Comparison of ENCODE assay signal across 21 cellular contexts in genomic region chr2:237571551-237571950, GRCh38. TPM values are rescaled to one million over a fixed set of nuclear protein-coding genes. Genes with fewer than 3 reads are reported as not detected.
DNase-seq lines count a peak whose midpoint lies in the region; ATAC-seq, FAIRE-seq and TF ChIP-seq lines count a peak whose summit lies in the region.
"Had no signal": no experiment of that assay in that cellular context is flagged by ENCODE, and none has a peak within 500 bp of the region (broad histone marks: within the 10 kb centered on the region; RNA-seq: fewer than 3 reads in every experiment).

No MANE protein-coding gene starts in this region.

- H3K9me3 Mint-ChIP-seq in Caco-2 (ENCODE audit: unreplicated experiment) (no peaks in the 10 kb centered on the region), progenitor cell of endocrine pancreas (ENCODE audit: low read depth) (no peaks in the 10 kb centered on the region)
- H3K9me3 Mint-ChIP-seq: activated naive CD4-positive, alpha-beta T cell treated with anti-CD3 and anti-CD28 coated beads, Interleukin-2, amount 50 U/mL, for 72 hours; activated T-helper 1 cell treated with anti-CD3 and anti-CD28 coated beads, Interleukin-12 subunit alpha, Interleukin-12 subunit beta, Interleukin-2, Interleukin-4 antibody, amounts not matched to agents 30 ng/mL and 10 ng/mL and 1 ng/mL, durations not matched to agents 14 hours and 24 hours and 36 hours; nephron progenitor cell; T-helper 2 cell treated with Interferon-gamma antibody and Interleukin-4, amounts not matched to agents 5 μg/mL and 100 μg/mL, for 36 hours had no signal

- no TSS peak for BruUV-seq in Caco-2 (replicated peaks; lab: Mats Ljungman, UMichigan)

- H3K27me3 ChIP-seq in Caco-2 (replicated peaks; ENCODE audit: control insufficient read depth, insufficient read depth, low read length) (no peaks in the 10 kb centered on the region), KMS-11 (ENCODE audit: insufficient read depth, low read depth) (no peaks in the 10 kb centered on the region), fibroblast of lung (ENCODE audit: control insufficient read depth, insufficient read depth, low read length) (no peaks in the 10 kb centered on the region)
- H3K27me3 ChIP-seq: body of pancreas, Peyer's patch, thyroid gland had no signal

- no peak for ATAC-seq in GM19023 (IDR thresholded peaks at IDR 0.05; ENCODE audit: unreplicated experiment)

- H3K79me2 ChIP-seq in KMS-11 (ENCODE audit: insufficient read depth, low read depth) (no peaks in the 10 kb centered on the region), fibroblast of lung (ENCODE audit: control insufficient read depth, insufficient read depth, low read length) (no peaks in the 10 kb centered on the region)

- intact Hi-C loops in Caco-2 (cut with micrococcal nuclease; ENCODE audit: unreplicated experiment): no loop called here

- H3K4me3 Mint-ChIP-seq in Caco-2 (ENCODE audit: unreplicated experiment): no peak overlapping the region
- H3K4me3 Mint-ChIP-seq in progenitor cell of endocrine pancreas (ENCODE audit: low read depth): no peak overlapping the region
- H3K4me3 Mint-ChIP-seq: activated T-helper 1 cell treated with anti-CD3 and anti-CD28 coated beads, Interleukin-12 subunit alpha, Interleukin-12 subunit beta, Interleukin-2, Interleukin-4 antibody, amounts not matched to agents 30 ng/mL and 10 ng/mL and 1 ng/mL, durations not matched to agents 14 hours and 24 hours and 36 hours; nephron progenitor cell; stimulated activated memory B cell treated with anti-CD40 and anti-IgM and Interleukin-4, amounts not matched to agents 10 μg/mL and 1 μg/mL and 100 μg/mL, for 72 hours; T-helper 2 cell treated with Interferon-gamma antibody and Interleukin-4, amounts not matched to agents 5 μg/mL and 100 μg/mL, for 36 hours had no signal

- TF ChIP-seq POLR2A in erythroblast (IDR thresholded peaks at IDR 0.05; ENCODE audit: low read length): no peak

- H2AFZ ChIP-seq in KMS-11 (ENCODE audit: low read depth) (0 out of 2 replicates have a peak overlapping the region, but pooled peaks have one; percentile 44), fibroblast of lung (ENCODE audit: low read length) (peak overlapping the region; percentile 14)

- DNase-seq in Caco-2: no peak
- no peak for DNase-seq in fibroblast of lung (ENCODE audit: low read depth in 2 of 2)
- no peak for DNase-seq in progenitor cell of endocrine pancreas (ENCODE audit: low spot score, unreplicated experiment)
- DNase-seq in erythroblast (lab: John Stamatoyannopoulos, UW): no peak
- no peak for DNase-seq in DMS 273 treated with DMSO at 0.1 percent for 48 hours (lab: John Stamatoyannopoulos, UW)
- no peak for DNase-seq in urothelium cell line (ENCODE audit: low spot score)

- H3K9ac ChIP-seq in KMS-11: no peak overlapping the region
- no peak overlapping the region for H3K9ac ChIP-seq in fibroblast of lung (ENCODE audit: insufficient read depth, low read length)

- H3K4me1 Mint-ChIP-seq in Caco-2 (ENCODE audit: low read depth, unreplicated experiment) (peaks cover 8% of the 10 kb centered on the region), progenitor cell of endocrine pancreas (ENCODE audit: low read depth) (no peaks in the 10 kb centered on the region)
- H3K4me1 Mint-ChIP-seq: stimulated activated memory B cell treated with anti-CD40 and anti-IgM and Interleukin-4, amounts not matched to agents 10 μg/mL and 1 μg/mL and 100 μg/mL, for 72 hours had no signal

- H4K20me1 ChIP-seq in KMS-11 (ENCODE audit: insufficient read depth) (no peaks in the 10 kb centered on the region), fibroblast of lung (ENCODE audit: control insufficient read depth, extremely low read depth, insufficient read depth, low read length) (no peaks in the 10 kb centered on the region)

- H3K4me3 ChIP-seq in Caco-2 (ENCODE audit: low read depth, low read length) (no peak overlapping the region), KMS-11 (IDR thresholded peaks at IDR 0.05; ENCODE audit: insufficient read depth, low read depth, low read length) (no peak overlapping the region), fibroblast of lung (replicated peaks in 1 of 4; ENCODE audit: control extremely low read depth in 1 of 4, insufficient read depth in 1 of 4, low read depth in 3 of 4, low read length in 4 of 4) (no peak overlapping the region)
- H3K4me3 ChIP-seq: body of pancreas, Peyer's patch, thyroid gland had no signal

- FAIRE-seq in urothelium cell line (lab: Jason Lieb, UNC): no peak
- FAIRE-seq: colon, frontal cortex had no signal

- no peak overlapping the region for H3K27ac ChIP-seq in KMS-11
- H3K27ac ChIP-seq in fibroblast of lung (ENCODE audit: insufficient read depth, low read length): no peak overlapping the region
- H3K27ac ChIP-seq: body of pancreas, Peyer's patch had no signal

- POLR2A ChIA-PET in Caco-2 (lab: Charles Lee): no interaction called here

- no peaks in the 10 kb centered on the region for H3K27me3 Mint-ChIP-seq in Caco-2 (ENCODE audit: insufficient read depth, unreplicated experiment)
- no peaks in the 10 kb centered on the region for H3K27me3 Mint-ChIP-seq in progenitor cell of endocrine pancreas

- H3K36me3 ChIP-seq in Caco-2 (ENCODE audit: control insufficient read depth, insufficient read depth, low read length) (no peaks in the 10 kb centered on the region), KMS-11 (ENCODE audit: insufficient read depth) (no peaks in the 10 kb centered on the region), fibroblast of lung (ENCODE audit: control insufficient read depth, insufficient read depth, low read length) (no peaks in the 10 kb centered on the region)
- H3K36me3 ChIP-seq: thyroid gland had no signal

- no peaks in the 10 kb centered on the region for H3K4me1 ChIP-seq in Caco-2
- peaks cover 6% of the 10 kb centered on the region for H3K4me1 ChIP-seq in KMS-11 (ENCODE audit: low read depth, poor library complexity, severe bottlenecking)
- peaks cover 2% of the 10 kb centered on the region for H3K4me1 ChIP-seq in fibroblast of lung (ENCODE audit: control insufficient read depth, extremely low read depth, insufficient read depth, low read length)

- no peak for TF ChIP-seq CTCF in Caco-2 (IDR thresholded peaks at IDR 0.05; ENCODE audit: insufficient read depth in 1 of 2, low read depth in 1 of 2, low read length in 1 of 2, severe bottlenecking in 1 of 2, unreplicated experiment in 1 of 2)
- no peak for TF ChIP-seq CTCF in KMS-11 (conservative IDR thresholded peaks at IDR 0.05; ENCODE audit: low read depth, low read length)
- no peak for TF ChIP-seq CTCF in fibroblast of lung (conservative IDR thresholded peaks at IDR 0.05 in 1 of 2, IDR thresholded peaks at IDR 0.05 in 1 of 2; ENCODE audit: low read depth in 1 of 2, low read length in 2 of 2)
- no peak for TF ChIP-seq CTCF in progenitor cell of endocrine pancreas (IDR thresholded peaks at IDR 0.05; ENCODE audit: unreplicated experiment)

- H3K27ac Mint-ChIP-seq in Caco-2 (ENCODE audit: unreplicated experiment): peak overlapping the region; percentile 25
- peak overlapping the region; percentile 33 for H3K27ac Mint-ChIP-seq in progenitor cell of endocrine pancreas
- H3K27ac Mint-ChIP-seq: activated naive CD4-positive, alpha-beta T cell treated with anti-CD3 and anti-CD28 coated beads, Interleukin-2, amount 50 U/mL, for 72 hours; activated T-helper 1 cell treated with anti-CD3 and anti-CD28 coated beads, Interleukin-12 subunit alpha, Interleukin-12 subunit beta, Interleukin-2, Interleukin-4 antibody, amounts not matched to agents 30 ng/mL and 10 ng/mL and 1 ng/mL, durations not matched to agents 14 hours and 24 hours and 36 hours; mesothelial cell of epicardium; nephron progenitor cell; stimulated activated memory B cell treated with anti-CD40 and anti-IgM and Interleukin-4, amounts not matched to agents 10 μg/mL and 1 μg/mL and 100 μg/mL, for 72 hours; T-helper 2 cell treated with Interferon-gamma antibody and Interleukin-4, amounts not matched to agents 5 μg/mL and 100 μg/mL, for 36 hours had no signal

- H3K9me3 ChIP-seq in Caco-2 (no peaks in the 10 kb centered on the region), fibroblast of lung (ENCODE audit: control insufficient read depth, insufficient read depth, low read depth, low read length) (no peaks in the 10 kb centered on the region)
- H3K9me3 ChIP-seq: body of pancreas, Peyer's patch, thyroid gland had no signal

- H3K4me2 ChIP-seq in KMS-11: no peak overlapping the region
- H3K4me2 ChIP-seq in fibroblast of lung (ENCODE audit: extremely low read depth, insufficient read depth, low read length): no peak overlapping the region

- H3K36me3 Mint-ChIP-seq in Caco-2 (ENCODE audit: insufficient read depth, unreplicated experiment): peaks cover 13% of the 10 kb centered on the region
- H3K36me3 Mint-ChIP-seq in progenitor cell of endocrine pancreas (ENCODE audit: insufficient read depth): peaks cover 6% of the 10 kb centered on the region
- H3K36me3 Mint-ChIP-seq: activated naive CD4-positive, alpha-beta T cell treated with anti-CD3 and anti-CD28 coated beads, Interleukin-2, amount 50 U/mL, for 72 hours; mesothelial cell of epicardium; stimulated activated memory B cell treated with anti-CD40 and anti-IgM and Interleukin-4, amounts not matched to agents 10 μg/mL and 1 μg/mL and 100 μg/mL, for 72 hours had no signal

- CTCF ChIA-PET in Caco-2 (lab: Charles Lee): interaction anchor here (0.6 to 3.8 kb wide), 20 partner anchors 10 to 203 kb away, joined by 3 to 131 read pairs (median 4); partner anchors contain the start of gene RAB17

RNA-seq across cellular contexts. Expression of gene PRLH, which starts 5.2 kb away (rescaled TPM):
- total RNA-seq in Caco-2 (2022) (not detected in 2 replicates), fibroblast of lung (not detected in 2 replicates), progenitor cell of endocrine pancreas (not detected in 2 replicates)
- polyA plus RNA-seq in fibroblast of lung: not detected in 2 replicates
- not detected in 2 replicates for polyA plus RNA-seq in fibroblast of lung (2012)
- polyA minus RNA-seq in fibroblast of lung (ENCODE audit: low replicate concordance): not detected in 2 replicates
- total RNA-seq: activated CD8-positive, alpha-beta memory T cell treated with anti-CD3 and anti-CD28 coated beads for 36 hours; activated naive CD4-positive, alpha-beta T cell treated with anti-CD3 and anti-CD28 coated beads, Interleukin-2, amount 50 U/mL, for 72 hours; activated T-helper 1 cell treated with anti-CD3 and anti-CD28 coated beads, Interleukin-12 subunit alpha, Interleukin-12 subunit beta, Interleukin-2, Interleukin-4 antibody, amounts not matched to agents 30 ng/mL and 10 ng/mL and 1 ng/mL, durations not matched to agents 14 hours and 24 hours and 36 hours; body of pancreas; Calu3; frontal cortex; mesothelial cell of epicardium; Peyer's patch; thyroid gland had no signal

RNA-seq across cellular contexts. Expression of gene RAB17, which starts 19.0 kb away (rescaled TPM):
- total RNA-seq in Caco-2 (2022): 60.9 and 61.5 TPM in 2 replicates
- 0.17 and 0.26 TPM in 2 replicates for total RNA-seq in fibroblast of lung
- polyA plus RNA-seq in fibroblast of lung: 0.09 and 0.22 TPM in 2 replicates
- polyA plus RNA-seq in fibroblast of lung (2012): 0.28 and 0.44 TPM in 2 replicates
- 0.78 and 1.1 TPM in 2 replicates for polyA minus RNA-seq in fibroblast of lung (ENCODE audit: low replicate concordance)
- 49.9 and 52.0 TPM in 2 replicates for total RNA-seq in progenitor cell of endocrine pancreas
- total RNA-seq: activated CD8-positive, alpha-beta memory T cell treated with anti-CD3 and anti-CD28 coated beads for 36 hours; activated T-helper 1 cell treated with anti-CD3 and anti-CD28 coated beads, Interleukin-12 subunit alpha, Interleukin-12 subunit beta, Interleukin-2, Interleukin-4 antibody, amounts not matched to agents 30 ng/mL and 10 ng/mL and 1 ng/mL, durations not matched to agents 14 hours and 24 hours and 36 hours had no signal

RNA-seq across cellular contexts. Expression of gene LRRFIP1, which starts 55.8 kb away (rescaled TPM):
- 37.1 and 40.8 TPM in 2 replicates for total RNA-seq in Caco-2 (2022)
- 37.0 and 58.1 TPM in 2 replicates for total RNA-seq in fibroblast of lung
- polyA plus RNA-seq in fibroblast of lung: 85.9 and 113 TPM in 2 replicates
- polyA plus RNA-seq in fibroblast of lung (2012): 74.2 and 102 TPM in 2 replicates
- 9.6 and 10.0 TPM in 2 replicates for polyA minus RNA-seq in fibroblast of lung (ENCODE audit: low replicate concordance)
- total RNA-seq in progenitor cell of endocrine pancreas: 68.6 and 71.4 TPM in 2 replicates

Comparison
In these comparisons a context has a peak if more than half of its experiments do, and no peak if none do; other contexts are left out.
1. RNA of gene RAB17, which starts 19.0 kb away (total RNA-seq): 60.9 to 61.5 TPM in Caco-2 and 49.9 to 52.0 TPM in progenitor cell of endocrine pancreas; 0.17 to 0.26 TPM in fibroblast of lung; every median in the first group is over 10 times any median in the second.